ENCODE assay signal across 28 cellular contexts in the genomic region with DNA sequence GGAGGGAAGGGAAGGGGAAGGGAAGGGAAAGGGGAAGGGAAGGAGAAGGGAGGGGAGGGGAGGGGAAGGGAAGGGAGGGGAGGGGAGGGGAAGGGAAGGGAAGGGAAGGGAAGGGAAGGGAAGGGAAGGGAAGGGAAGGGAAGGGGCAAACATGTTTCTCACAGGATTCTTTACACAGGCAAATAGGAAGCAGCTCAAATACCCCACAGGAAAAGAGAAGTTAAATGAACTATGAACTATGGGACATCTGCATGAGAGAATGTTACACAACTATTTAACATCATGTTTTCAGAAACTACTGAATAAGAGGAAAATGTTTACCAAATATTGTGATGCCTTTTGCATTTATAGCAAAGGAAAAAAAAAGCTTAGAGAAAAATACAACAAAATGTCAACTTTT.
"Had no signal": no experiment of that assay in that cellular context is flagged by ENCODE, and none has a peak within 500 bp of the region (broad histone marks: within the 10 kb centered on the region; RNA-seq: fewer than 3 reads in every experiment).

No MANE protein-coding gene starts in this region.

- FAIRE-seq: astrocyte, pancreas had no signal

- H3K36me3 ChIP-seq: brain microvascular endothelial cell, gastroesophageal sphincter, pancreas, stomach, thyroid gland, upper lobe of left lung had no signal

- H3K4me3 ChIP-seq: coronary artery, dorsolateral prefrontal cortex, gastroesophageal sphincter, hepatocyte, pancreas, psoas muscle, smooth muscle cell, stomach, thyroid gland, upper lobe of left lung had no signal

- H3K4me1 ChIP-seq: gastroesophageal sphincter, pancreas, psoas muscle, stomach, thyroid gland, upper lobe of left lung had no signal

- DNase-seq: activated CD4-positive, alpha-beta T cell treated with anti-CD3 and anti-CD28 coated beads for 1 hour; activated CD4-positive, alpha-beta T cell treated with anti-CD3 and anti-CD28 coated beads, Interleukin-2, amount 50 U/mL, for 1 hour; activated CD8-positive, alpha-beta T cell treated with anti-CD3 and anti-CD28 coated beads for 36 hours; activated gamma-delta T cell treated with Interleukin-2 at 50 U/mL for 16 hours; activated naive CD4-positive, alpha-beta T cell treated with anti-CD3 and anti-CD28 coated beads, Interleukin-2, amount 50 U/mL, for 16 hours; activated T-cell treated with anti-CD3 and anti-CD28 coated beads, Interleukin-2, amount 50 U/mL, for 4 hours; amniotic stem cell; brain microvascular endothelial cell; dorsolateral prefrontal cortex; effector memory CD4-positive, alpha-beta T cell; islet precursor cell; left cardiac atrium; naive thymus-derived CD4-positive, alpha-beta T cell; nucleus accumbens; pancreas; psoas muscle; stimulated activated CD4-positive, alpha-beta T cell treated with anti-CD3 and anti-CD28 coated beads, Interleukin-2, amount 100 ng/mL, for 24 hours; stimulated activated naive B cell treated with anti-CD40 and anti-IgM and Interleukin-4, amounts not matched to agents 10 μg/mL and 1 μg/mL and 100 μg/mL, for 72 hours; stomach; thyroid gland; upper lobe of left lung had no signal

- H2AFZ ChIP-seq: hepatocyte had no signal

- H3K79me2 ChIP-seq: hepatocyte had no signal

- H3K4me2 ChIP-seq: hepatocyte, smooth muscle cell had no signal

- H3K27ac ChIP-seq: brain microvascular endothelial cell, coronary artery, dorsolateral prefrontal cortex, gastroesophageal sphincter, hepatocyte, pancreas, psoas muscle, stomach, thyroid gland, upper lobe of left lung had no signal

- ATAC-seq: activated CD8-positive, alpha-beta T cell treated with anti-CD3 and anti-CD28 coated beads for 36 hours; activated T-cell treated with anti-CD3 and anti-CD28 coated beads, Interleukin-2, amount 50 U/mL, for 4 hours; activated T-helper 17 cell treated with anti-CD3 and anti-CD28 coated beads, Interleukin-2, amount 50 U/mL, for 72 hours; gastroesophageal sphincter; left cardiac atrium; naive thymus-derived CD4-positive, alpha-beta T cell; pancreas; psoas muscle; stimulated activated naive B cell treated with anti-CD40 and anti-IgM and Interleukin-4, amounts not matched to agents 10 μg/mL and 1 μg/mL and 100 μg/mL, for 72 hours; WTC11 had no signal

- H3K9me3 ChIP-seq: gastroesophageal sphincter, pancreas, psoas muscle, thyroid gland, upper lobe of left lung had no signal

- H3K27me3 ChIP-seq: brain microvascular endothelial cell, dorsolateral prefrontal cortex, gastroesophageal sphincter, hepatocyte, pancreas, thyroid gland, upper lobe of left lung had no signal
